In the genomic region with DNA sequence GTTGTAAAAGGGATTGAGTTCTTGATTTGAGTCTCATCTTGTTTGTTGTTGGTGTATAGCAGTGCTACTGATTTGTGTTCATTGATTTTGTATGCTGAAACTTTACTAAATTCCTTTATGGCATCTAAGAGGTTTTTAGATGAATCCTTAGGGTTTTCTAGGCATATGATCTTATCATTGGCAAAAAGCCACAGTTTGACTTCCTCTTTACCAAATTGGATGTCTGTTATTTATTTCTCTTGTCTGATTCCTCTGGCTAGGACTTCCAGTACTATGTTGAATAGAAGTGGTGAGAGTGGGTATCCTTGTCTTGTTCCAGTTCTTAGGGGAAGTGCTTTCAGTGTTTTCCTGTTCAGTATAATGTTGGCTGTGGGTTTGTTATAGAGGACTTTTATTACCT, we compare ENCODE assay signal across 17 cellular contexts. TPM values are rescaled to one million over a fixed set of nuclear protein-coding genes. Genes with fewer than 3 reads are reported as not detected.
A peak's percentile ranks its signal among the peaks of the same experiment; 100 is the strongest.
DNase-seq lines count a peak whose midpoint lies in the region; ATAC-seq, FAIRE-seq and TF ChIP-seq lines count a peak whose summit lies in the region.
"Had no signal": no experiment of that assay in that cellular context is flagged by ENCODE, and none has a peak within 500 bp of the region (broad histone marks: within the 10 kb centered on the region; RNA-seq: fewer than 3 reads in every experiment).

No MANE protein-coding gene starts in this region.

- no peaks in the 10 kb centered on the region for H3K79me2 ChIP-seq in K562 (ENCODE audit: control insufficient read depth, insufficient read depth, low read length)

- H3K4me1 Mint-ChIP-seq in stimulated activated effector memory CD8-positive, alpha-beta T cell treated with anti-CD3 and anti-CD28 coated beads, Interleukin-12 subunit alpha, Interleukin-12 subunit beta, amount 100 ng/mL, for 72 hours, result peaks cover 38% of the 10 kb centered on the region

- no peaks in the 10 kb centered on the region for H3K9me1 ChIP-seq in K562 (ENCODE audit: control insufficient read depth, insufficient read depth, low read length)

- H3K27ac ChIP-seq in K562 (ENCODE audit: extremely low read depth, low read depth, low read length), result no peak overlapping the region
- H3K27ac ChIP-seq: A549 had no signal

- no TSS peak for BruUV-seq in K562 (replicated peaks; lab: Mats Ljungman, UMichigan)

- no peak for TF ChIP-seq CTCF in K562 (IDR thresholded peaks at IDR 0.05 in 2 of 3, conservative IDR thresholded peaks at IDR 0.05 in 1 of 3; ENCODE audit: insufficient read depth in 2 of 3, low read depth in 1 of 3, low read length in 3 of 3)

- H3K4me1 ChIP-seq in K562 (replicated peaks in 1 of 2; ENCODE audit: control insufficient read depth in 2 of 2, insufficient read depth in 2 of 2, low read length in 2 of 2), result no peaks in the 10 kb centered on the region
- H3K4me1 ChIP-seq: BE2C had no signal

- CTCF ChIA-PET in K562 (lab: Yijun Ruan, JAX; ENCODE audit: low intra/inter-chr PET ratio), result no interaction called here

- H3K4me3 Mint-ChIP-seq in stimulated activated effector memory CD8-positive, alpha-beta T cell treated with anti-CD3 and anti-CD28 coated beads, Interleukin-12 subunit alpha, Interleukin-12 subunit beta, amount 100 ng/mL, for 72 hours, result no peak overlapping the region

- TF ChIP-seq POLR2A in K562 (conservative IDR thresholded peaks at IDR 0.05), result no peak

- in situ Hi-C loops in K562 (cut with MboI), result no loop called here

- no peaks in the 10 kb centered on the region for H3K36me3 ChIP-seq in K562 (ENCODE audit: control insufficient read depth, insufficient read depth, low read length)
- H3K36me3 ChIP-seq: BE2C had no signal

- H2AFZ ChIP-seq in K562 (ENCODE audit: low read depth, low read length), result no peak overlapping the region

- H3K27ac Mint-ChIP-seq in stimulated activated effector memory CD8-positive, alpha-beta T cell treated with anti-CD3 and anti-CD28 coated beads, Interleukin-12 subunit alpha, Interleukin-12 subunit beta, amount 100 ng/mL, for 72 hours, result peak overlapping the region; percentile 10

- POLR2A ChIA-PET in K562 (lab: Yijun Ruan, JAX), result interaction anchor here (0.6 kb wide), 1 partner anchor 17 kb away, joined by 3 read pairs; no protein-coding TSS in a partner anchor

- H3K4me3 ChIP-seq in K562, result no peak overlapping the region
- H3K4me3 ChIP-seq: A549, GM12878 had no signal

- DNase-seq in GF-D8 (lab: John Stamatoyannopoulos, UW) (peak; percentile 6), OCI-M1 (lab: John Stamatoyannopoulos, UW) (peak; percentile 63), K562 (ENCODE audit: extremely low read depth in 1 of 4, low spot score in 3 of 4) (no peak), hippocampal formation (lab: John Stamatoyannopoulos, UW) (no peak), NCI-H2196 (lab: John Stamatoyannopoulos, UW; ENCODE audit: unreplicated experiment) (no peak)
- DNase-seq in stimulated activated effector memory CD8-positive, alpha-beta T cell treated with anti-CD3 and anti-CD28 coated beads, Interleukin-12 subunit alpha, Interleukin-12 subunit beta, amount 100 ng/mL, for 72 hours (ENCODE audit: low spot score in 2 of 2), result no peak
- DNase-seq: BE2C, H7, NCI-H1092 treated with DMSO at 0.1 percent for 48 hours, NCI-H1436 treated with DMSO at 0.1 percent for 48 hours, NCI-H2029, NCI-H446, NCI-H526 had no signal

- no peak for TF ChIP-seq EP300 in K562 (IDR thresholded peaks at IDR 0.05; ENCODE audit: low read length)

- H3K4me2 ChIP-seq in K562 (ENCODE audit: insufficient read depth, low read length), result no peak overlapping the region
- H3K4me2 ChIP-seq: A549 had no signal

- no peaks in the 10 kb centered on the region for H3K9me3 Mint-ChIP-seq in stimulated activated effector memory CD8-positive, alpha-beta T cell treated with anti-CD3 and anti-CD28 coated beads, Interleukin-12 subunit alpha, Interleukin-12 subunit beta, amount 100 ng/mL, for 72 hours

- H3K9me3 ChIP-seq in K562 (replicated peaks; ENCODE audit: control insufficient read depth, insufficient read depth, low read depth, low read length), result no peaks in the 10 kb centered on the region
- H3K9me3 ChIP-seq: BE2C had no signal

- intact Hi-C loops in K562 (cut with micrococcal nuclease), result no loop called here

- H3K9ac ChIP-seq in K562 (ENCODE audit: insufficient read depth in 1 of 2, low read depth in 2 of 2, low read length in 2 of 2), result no peak overlapping the region

- H3K36me3 Mint-ChIP-seq in stimulated activated effector memory CD8-positive, alpha-beta T cell treated with anti-CD3 and anti-CD28 coated beads, Interleukin-12 subunit alpha, Interleukin-12 subunit beta, amount 100 ng/mL, for 72 hours, result peaks cover 17% of the 10 kb centered on the region

- ATAC-seq in K562 (no peak), HG03571 (IDR thresholded peaks at IDR 0.05; ENCODE audit: unreplicated experiment) (no peak)
- no peak for ATAC-seq in stimulated activated effector memory CD8-positive, alpha-beta T cell treated with anti-CD3 and anti-CD28 coated beads, Interleukin-12 subunit alpha, Interleukin-12 subunit beta, amount 100 ng/mL, for 72 hours
- ATAC-seq: A549, GM12878, Right ventricle myocardium inferior had no signal

- H3K27me3 ChIP-seq in K562 (ENCODE audit: control insufficient read depth in 2 of 2, insufficient read depth in 2 of 2, low read length in 2 of 2), result no peaks in the 10 kb centered on the region
- H3K27me3 ChIP-seq: BE2C had no signal

- no peaks in the 10 kb centered on the region for H4K20me1 ChIP-seq in K562 (replicated peaks; ENCODE audit: control insufficient read depth, insufficient read depth, low read length)

- TF ChIP-seq RAD21 in K562 (CRISPR knock-in tag; conservative IDR thresholded peaks at IDR 0.05 in 1 of 2, IDR thresholded peaks at IDR 0.05 in 1 of 2), result no peak

- no peak for FAIRE-seq in K562 (lab: Jason Lieb, UNC)
- FAIRE-seq: A549, GM12878 had no signal

TF ChIP-seq in K562, 482 proteins besides CTCF, POLR2A, EP300 and RAD21:
- peak; percentile 19; the same call in 1 of the 2 replicates for TF ChIP-seq NFIC (IDR thresholded peaks at IDR 0.05)
- TF ChIP-seq SPI1 (IDR thresholded peaks at IDR 0.05; ENCODE audit: borderline replicate concordance, low read depth, low read length), result 0 out of 2 replicates have a peak, but pooled peaks have one; percentile 28
- TF ChIP-seq, protein P1, sequence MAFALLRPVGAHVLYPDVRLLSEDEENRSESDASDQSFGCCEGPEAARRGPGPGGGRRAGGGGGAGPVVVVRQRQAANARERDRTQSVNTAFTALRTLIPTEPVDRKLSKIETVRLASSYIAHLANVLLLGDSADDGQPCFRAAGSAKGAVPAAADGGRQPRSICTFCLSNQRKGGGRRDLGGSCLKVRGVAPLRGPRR (CRISPR knock-in tag; IDR thresholded peaks at IDR 0.05), result no peak

RNA-seq across cellular contexts. Expression of a gene that starts 4.8 kb away (rescaled TPM):
- 1.1 and 1.5 TPM in 2 replicates for total RNA-seq in K562 (2011; cell fraction: chromatin; rRNA removed; ENCODE audit: low replicate concordance)
- total RNA-seq in K562 (2011; cell fraction: nucleolus; rRNA removed), result 0.33 and 0.39 TPM in 2 replicates
- 1.2 and 1.8 TPM in 2 replicates for total RNA-seq in K562 (2011; cell fraction: nucleoplasm; rRNA removed)
- 0.14 and 0.29 TPM in 2 replicates for total RNA-seq in K562 (2014; rRNA removed)
- 0.44 and 0.73 TPM in 2 replicates for total RNA-seq in K562 (2014; rRNA removed; fragmentation: Illumina TruSeq; extraction: Trizol)
- 0.51 and 0.68 TPM in 2 replicates for total RNA-seq in K562 (2015; rRNA removed; fragmentation: Illumina TruSeq; extraction: Trizol)
- total RNA-seq in K562 (2021), result 0.49 and 0.74 TPM in 2 replicates
- 0.47 and 0.52 TPM in 2 replicates for polyA plus RNA-seq in K562 (2011; rRNA removed)
- polyA plus RNA-seq in K562 (2011; cell fraction: cytosol; rRNA removed), result 0.06 and 0.07 TPM in 2 replicates
- polyA plus RNA-seq in K562 (2011; cell fraction: nucleus; rRNA removed), result 0.41 and 0.59 TPM in 2 replicates
- 0.22 and 0.58 TPM in 2 replicates for polyA plus RNA-seq in K562 (2012)
- polyA plus RNA-seq in K562 (2014; fragmentation: Illumina TruSeq; extraction: Trizol), result 0.21 and 0.60 TPM in 2 replicates
- under 1 TPM; 0.27 to 0.39 TPM for polyA plus RNA-seq in K562 (2014; fragmentation: Nextera tagmentation; extraction: Ambion mirVana)
- 0.04 and 0.23 TPM in 2 replicates for polyA plus RNA-seq in K562 (2014; rRNA removed)
- polyA minus RNA-seq in K562 (2011; rRNA and poly(A)+ RNA removed), result 1.2 and 1.6 TPM in 2 replicates
- 0.57 TPM in 1 of 2 replicates, not detected in the other for polyA minus RNA-seq in K562 (2011; cell fraction: cytosol; rRNA and poly(A)+ RNA removed)
- 0.54 and 1.6 TPM in 2 replicates for polyA minus RNA-seq in K562 (2011; cell fraction: nucleus; rRNA and poly(A)+ RNA removed)

RNA-seq across cellular contexts. Expression of a gene that starts 18.0 kb away (rescaled TPM):
- 9.2 and 28.4 TPM in 2 replicates for total RNA-seq in K562 (2011; cell fraction: chromatin; rRNA removed; ENCODE audit: low replicate concordance)
- total RNA-seq in K562 (2011; cell fraction: nucleolus; rRNA removed), result 6.0 and 7.0 TPM in 2 replicates
- 10.2 and 10.3 TPM in 2 replicates for total RNA-seq in K562 (2011; cell fraction: nucleoplasm; rRNA removed)
- total RNA-seq in K562 (2014; rRNA removed) (25.1 and 26.9 TPM in 2 replicates), K562 (2014; rRNA removed; fragmentation: Illumina TruSeq; extraction: Trizol) (41.2 and 47.2 TPM in 2 replicates), K562 (2015; rRNA removed; fragmentation: Illumina TruSeq; extraction: Trizol) (40.1 and 40.5 TPM in 2 replicates), K562 (2021) (23.9 and 27.0 TPM in 2 replicates)
- polyA plus RNA-seq in K562 (2011; rRNA removed) (19.1 and 31.7 TPM in 2 replicates), K562 (2014; fragmentation: Illumina TruSeq; extraction: Trizol) (33.6 and 46.5 TPM in 2 replicates), K562 (2014; fragmentation: Nextera tagmentation; extraction: Ambion mirVana) (10 to 100 TPM; 38.3 to 56.4 TPM), K562 (2014; rRNA removed) (28.4 and 30.3 TPM in 2 replicates)
- polyA plus RNA-seq in K562 (2011; cell fraction: cytosol; rRNA removed), result 3.4 and 9.2 TPM in 2 replicates
- polyA plus RNA-seq in K562 (2011; cell fraction: nucleus; rRNA removed), result 5.1 and 7.2 TPM in 2 replicates
- 17.7 and 21.5 TPM in 2 replicates for polyA plus RNA-seq in K562 (2012)
- 40.6 and 40.8 TPM in 2 replicates for polyA minus RNA-seq in K562 (2011; rRNA and poly(A)+ RNA removed)
- 32.7 and 48.7 TPM in 2 replicates for polyA minus RNA-seq in K562 (2011; cell fraction: cytosol; rRNA and poly(A)+ RNA removed)
- 7.0 and 13.2 TPM in 2 replicates for polyA minus RNA-seq in K562 (2011; cell fraction: nucleus; rRNA and poly(A)+ RNA removed)

Comparison
In these comparisons a context has a peak if more than half of its experiments do, and no peak if none do; other contexts are left out.
1. DNase-seq: peak in GF-D8 (single experiment) and OCI-M1 (single experiment); none in K562 (0 of 4), stimulated activated effector memory CD8-positive, alpha-beta T cell treated with anti-CD3 and anti-CD28 coated beads, Interleukin-12 subunit alpha, Interleukin-12 subunit beta, amount 100 ng/mL, for 72 hours (0 of 2), hippocampal formation (0 of 2) and NCI-H2196 (single experiment).